Comparison of ENCODE assay signal across 7 cellular contexts in genomic region chr3:69920009-69920408, GRCh38.
DNase-seq lines count a peak whose midpoint lies in the region; TF ChIP-seq lines count a peak whose summit lies in the region.
"Not testable (repeated sequence)": the region's sequence is repeated elsewhere in the genome, so short reads cannot be mapped to it uniquely, and the experiment has no call there.

No MANE protein-coding gene starts in this region.

- H3K36me3 Mint-ChIP-seq in CD14-positive monocyte; glutamatergic neuron (ENCODE audit: unreplicated experiment); nephron progenitor cell (ENCODE audit: low read depth): not testable (repeated sequence)

- H3K27me3 Mint-ChIP-seq in CD14-positive monocyte (ENCODE audit: low read depth in 3 of 3); glutamatergic neuron (ENCODE audit: unreplicated experiment); nephron progenitor cell (ENCODE audit: low read depth, poor library complexity): not testable (repeated sequence)

- H3K4me3 Mint-ChIP-seq in CD14-positive monocyte; glutamatergic neuron (ENCODE audit: unreplicated experiment); nephron progenitor cell: not testable (repeated sequence)

- peak; percentile 59 for TF ChIP-seq CTCF in CD14-positive monocyte (IDR thresholded peaks at IDR 0.05)
- TF ChIP-seq CTCF in GM13976 (IDR thresholded peaks at IDR 0.05; ENCODE audit: borderline replicate concordance, control extremely low read depth, extremely low read depth, insufficient read depth, missing control alignments) = peak; percentile 12
- TF ChIP-seq CTCF in WI38 (IDR thresholded peaks at IDR 0.05; ENCODE audit: low read depth, low read length) = 0 out of 2 replicates have a peak, but pooled peaks have one; percentile 12
- TF ChIP-seq CTCF in dorsolateral prefrontal cortex (IDR thresholded peaks at IDR 0.05 in 54 of 56, conservative IDR thresholded peaks at IDR 0.05 in 2 of 56; ENCODE audit: low read depth in 1 of 56, partially characterized antibody in 56 of 56) = peak; percentile 13 to 71 (median 53)
- peak; percentile 65 for TF ChIP-seq CTCF in glutamatergic neuron (IDR thresholded peaks at IDR 0.05; ENCODE audit: partially characterized antibody, unreplicated experiment)
- TF ChIP-seq CTCF in nephron progenitor cell (IDR thresholded peaks at IDR 0.05) = peak; percentile 40

- intact Hi-C loops in CD14-positive monocyte (cut with micrococcal nuclease); dorsolateral prefrontal cortex (cut with DNase I): not testable (repeated sequence)

- H3K4me3 ChIP-seq in WI38 (ENCODE audit: low read depth, low read length); dorsolateral prefrontal cortex: not testable (repeated sequence)

- H3K27ac ChIP-seq in dorsolateral prefrontal cortex = peak overlapping the region in 16 of 59 donors; percentile 21 to 84 (median 72)

- not testable (repeated sequence) for H3K27me3 ChIP-seq in dorsolateral prefrontal cortex

- not testable (repeated sequence) for H3K27ac Mint-ChIP-seq in CD14-positive monocyte; glutamatergic neuron (ENCODE audit: unreplicated experiment); nephron progenitor cell

- not testable (repeated sequence) for DNase-seq in CD14-positive monocyte (ENCODE audit: low spot score); GM13976 (ENCODE audit: low spot score); glutamatergic neuron
- peak; percentile 3 for DNase-seq in NCI-H69 (lab: John Stamatoyannopoulos, UW)
- peak in 4 of 10 donors; percentile 38 to 52 (median 46) for DNase-seq in dorsolateral prefrontal cortex
- DNase-seq in nephron progenitor cell = peak; percentile 8

- in situ Hi-C loops in GM13976 (cut with MboI; ENCODE audit: low sequenced_read_pairs, unreplicated experiment) = not testable (repeated sequence)

- H3K9me3 Mint-ChIP-seq in CD14-positive monocyte; glutamatergic neuron (ENCODE audit: unreplicated experiment); nephron progenitor cell: not testable (repeated sequence)

- H3K4me1 Mint-ChIP-seq in CD14-positive monocyte; glutamatergic neuron (ENCODE audit: low read depth, unreplicated experiment); nephron progenitor cell: not testable (repeated sequence)

Comparison
In these comparisons a context has a peak if more than half of its experiments do, and no peak if none do; other contexts are left out.
1. CTCF ChIP-seq: peak in every context shown above with its lines; median percentile 65 in glutamatergic neuron; 59 in CD14-positive monocyte; 53 in dorsolateral prefrontal cortex; 40 in nephron progenitor cell; 12 in GM13976; 12 in WI38.